In the genomic region with DNA sequence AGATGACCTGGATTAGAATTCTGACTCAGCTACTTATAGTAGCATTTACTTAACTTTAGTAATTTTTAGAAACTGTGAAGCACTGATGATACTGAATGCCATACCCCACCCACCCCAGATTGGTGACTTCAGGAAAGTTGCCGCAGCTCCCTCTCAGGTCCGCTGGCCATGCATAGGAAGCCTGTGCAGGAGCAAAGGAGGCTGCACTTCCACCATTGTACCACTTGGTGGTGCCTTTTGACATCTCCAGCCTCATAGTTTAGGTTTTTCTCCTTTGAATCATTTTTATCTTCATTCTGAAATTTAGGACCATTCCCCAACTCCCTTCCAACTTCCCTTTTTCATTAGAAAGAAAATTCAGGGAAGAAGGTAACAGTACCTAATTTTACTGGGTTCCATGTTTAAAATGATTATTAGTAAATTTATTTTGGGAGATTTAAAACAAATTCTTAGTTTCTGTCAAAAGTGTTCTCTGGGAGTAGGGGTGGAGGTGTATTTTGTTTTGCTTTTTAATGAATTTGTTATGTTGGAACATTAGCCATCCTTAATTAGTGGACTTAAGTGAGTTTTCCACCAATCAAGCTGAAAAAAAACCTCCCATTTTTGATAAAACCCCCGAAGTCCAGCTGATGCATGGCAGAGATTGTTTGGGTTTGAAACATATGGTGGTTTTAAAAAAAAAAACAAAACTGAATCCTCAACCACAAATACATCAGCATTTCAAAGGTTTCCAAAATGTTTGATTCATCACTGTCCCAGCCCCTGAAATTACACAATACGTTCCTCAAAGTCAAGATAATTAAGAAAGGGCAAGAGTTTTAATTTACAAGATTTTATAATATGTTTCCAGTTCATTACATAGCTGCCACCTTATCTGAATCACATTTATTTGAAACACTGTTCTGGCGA, we compare ENCODE assay signal across 8 cellular contexts.
DNase-seq lines count a peak whose midpoint lies in the region; ATAC-seq, FAIRE-seq and TF ChIP-seq lines count a peak whose summit lies in the region.

No MANE protein-coding gene starts in this region.

- H3K4me1 Mint-ChIP-seq in naive B cell, result no peaks in the 10 kb centered on the region

- H3K4me1 ChIP-seq in endothelial cell of umbilical vein (ENCODE audit: control insufficient read depth, extremely low read depth, insufficient read depth, low read length), result peaks cover 4% of the 10 kb centered on the region
- H3K4me1 ChIP-seq in thoracic aorta (ENCODE audit: control insufficient read depth in 1 of 2, low read depth in 2 of 2), result no peaks in the 10 kb centered on the region

- H3K79me2 ChIP-seq in endothelial cell of umbilical vein (ENCODE audit: control insufficient read depth, insufficient read depth, low read length), result no peaks in the 10 kb centered on the region

- ATAC-seq in GM18511 (IDR thresholded peaks at IDR 0.05; ENCODE audit: unreplicated experiment), result peak; percentile 87
- peak; percentile 78 for ATAC-seq in HG03039 (IDR thresholded peaks at IDR 0.05; ENCODE audit: unreplicated experiment)
- ATAC-seq in naive B cell (ENCODE audit: low read depth in 2 of 2), result peak; percentile 40 to 43
- no peak for ATAC-seq in thoracic aorta (ENCODE audit: insufficient number of reproducible peaks, low FRiP score, low read depth)

- peak; percentile 76 for FAIRE-seq in endothelial cell of umbilical vein (lab: Jason Lieb, UNC)

- H3K36me3 Mint-ChIP-seq in naive B cell, result no peaks in the 10 kb centered on the region

- no peaks in the 10 kb centered on the region for H3K27me3 Mint-ChIP-seq in naive B cell

- no peak overlapping the region for H2AFZ ChIP-seq in endothelial cell of umbilical vein (ENCODE audit: low read depth, low read length)

- H3K36me3 ChIP-seq in endothelial cell of umbilical vein (ENCODE audit: control insufficient read depth in 2 of 2, extremely low read depth in 1 of 2, insufficient read depth in 2 of 2, low read length in 2 of 2) (no peaks in the 10 kb centered on the region), thoracic aorta (no peaks in the 10 kb centered on the region)

- DNase-seq in AG10803 (ENCODE audit: low read depth) (peak; percentile 78), NCI-H2196 (lab: John Stamatoyannopoulos, UW; ENCODE audit: unreplicated experiment) (peak; percentile 39), endothelial cell of umbilical vein (ENCODE audit: low read depth, low spot score) (peak; percentile 68), naive B cell (peak; percentile 3), thoracic aorta (ENCODE audit: low spot score) (no peak)
- DNase-seq in activated CD4-positive, alpha-beta T cell treated with anti-CD3 and anti-CD28 coated beads, Interleukin-2, amount 50 U/mL, for 1 hour, result peak; percentile 24

- no peaks in the 10 kb centered on the region for H3K27me3 ChIP-seq in endothelial cell of umbilical vein (ENCODE audit: control insufficient read depth in 2 of 2, insufficient read depth in 2 of 2, low read length in 2 of 2)
- no peaks in the 10 kb centered on the region for H3K27me3 ChIP-seq in thoracic aorta (replicated peaks; ENCODE audit: insufficient read depth)

- CTCF ChIA-PET in endothelial cell of umbilical vein (lab: Charles Lee), result interaction anchor here (0.6 to 2.7 kb wide), 74 partner anchors 8 to 1042 kb away, joined by 3 to 51 read pairs (median 5); partner anchors contain the start of gene WNT2

- H3K4me2 ChIP-seq in endothelial cell of umbilical vein (ENCODE audit: insufficient read depth, low read length), result no peak overlapping the region

- no TSS peak for BruUV-seq in endothelial cell of umbilical vein (replicated peaks; lab: Mats Ljungman, UMichigan)

- no peaks in the 10 kb centered on the region for H3K9me3 Mint-ChIP-seq in naive B cell

- H3K9ac ChIP-seq in endothelial cell of umbilical vein (replicated peaks; ENCODE audit: extremely low read depth, insufficient read depth, low read length), result no peak overlapping the region

- no peak overlapping the region for H3K27ac ChIP-seq in endothelial cell of umbilical vein (ENCODE audit: insufficient read depth, low read depth, low read length)
- no peak overlapping the region for H3K27ac ChIP-seq in thoracic aorta

- intact Hi-C loops in endothelial cell of umbilical vein (cut with micrococcal nuclease), result loop anchor here (1.0 to 5.0 kb wide), 4 partner anchors 100 to 504 kb away; no protein-coding TSS in a partner anchor

- no peak for TF ChIP-seq POLR2A in endothelial cell of umbilical vein (IDR thresholded peaks at IDR 0.05; ENCODE audit: low read depth, low read length)

- H3K9me1 ChIP-seq in endothelial cell of umbilical vein (replicated peaks; ENCODE audit: control insufficient read depth, extremely low read depth, insufficient read depth, low read length), result no peaks in the 10 kb centered on the region

- no peak overlapping the region for H3K27ac Mint-ChIP-seq in naive B cell

- peak; percentile 99 for TF ChIP-seq CTCF in AG10803 (conservative IDR thresholded peaks at IDR 0.05; ENCODE audit: low read length)
- peak; percentile 84 to 85 for TF ChIP-seq CTCF in endothelial cell of umbilical vein (IDR thresholded peaks at IDR 0.05; ENCODE audit: extremely low read depth in 1 of 2, insufficient read depth in 1 of 2, low read depth in 1 of 2, low read length in 2 of 2)
- peak; percentile 76 for TF ChIP-seq CTCF in thoracic aorta (IDR thresholded peaks at IDR 0.05)

- H4K20me1 ChIP-seq in endothelial cell of umbilical vein (replicated peaks; ENCODE audit: control insufficient read depth, extremely low read depth, insufficient read depth, low read length), result no peaks in the 10 kb centered on the region

- dilution Hi-C loops in endothelial cell of umbilical vein (cut with MboI; ENCODE audit: extremely low pct_ligation_motif_present, low sequenced_read_pairs), result no loop called here

- POLR2A ChIA-PET in endothelial cell of umbilical vein (lab: Charles Lee), result no interaction called here

- no peak overlapping the region for H3K4me3 Mint-ChIP-seq in naive B cell

- H3K4me3 ChIP-seq in AG10803 (ENCODE audit: low read length) (no peak overlapping the region), endothelial cell of umbilical vein (replicated peaks in 1 of 3; ENCODE audit: insufficient read depth in 1 of 3, low read depth in 1 of 3, low read length in 3 of 3) (no peak overlapping the region), thoracic aorta (no peak overlapping the region)

- H3K9me3 ChIP-seq in endothelial cell of umbilical vein (replicated peaks; ENCODE audit: control insufficient read depth, insufficient read depth, low read length) (no peaks in the 10 kb centered on the region), thoracic aorta (no peaks in the 10 kb centered on the region)

TF ChIP-seq in endothelial cell of umbilical vein, 7 proteins besides CTCF, POLR2A, EP300 and RAD21:
- TF ChIP-seq JUN (IDR thresholded peaks at IDR 0.05; ENCODE audit: borderline replicate concordance, insufficient read depth, insufficient read length, low read depth) (no peak), GATA2 (IDR thresholded peaks at IDR 0.05; ENCODE audit: insufficient read depth, insufficient read length, low read depth, low read length) (no peak), FOS (IDR thresholded peaks at IDR 0.05; ENCODE audit: borderline replicate concordance, insufficient read depth, low read length) (no peak), MAX (IDR thresholded peaks at IDR 0.05; ENCODE audit: insufficient read depth, insufficient read length) (no peak), EZH2 (IDR thresholded peaks at IDR 0.05; ENCODE audit: borderline replicate concordance, low read depth, low read length, severe bottlenecking) (no peak), MYC (IDR thresholded peaks at IDR 0.05; ENCODE audit: low read depth, low read length) (no peak), POLR2AphosphoS5 (IDR thresholded peaks at IDR 0.05; ENCODE audit: insufficient read depth, low read depth, low read length) (no peak)
TF ChIP-seq in endothelial cell of umbilical vein: peak in this region for 0.
